In the genomic region with DNA sequence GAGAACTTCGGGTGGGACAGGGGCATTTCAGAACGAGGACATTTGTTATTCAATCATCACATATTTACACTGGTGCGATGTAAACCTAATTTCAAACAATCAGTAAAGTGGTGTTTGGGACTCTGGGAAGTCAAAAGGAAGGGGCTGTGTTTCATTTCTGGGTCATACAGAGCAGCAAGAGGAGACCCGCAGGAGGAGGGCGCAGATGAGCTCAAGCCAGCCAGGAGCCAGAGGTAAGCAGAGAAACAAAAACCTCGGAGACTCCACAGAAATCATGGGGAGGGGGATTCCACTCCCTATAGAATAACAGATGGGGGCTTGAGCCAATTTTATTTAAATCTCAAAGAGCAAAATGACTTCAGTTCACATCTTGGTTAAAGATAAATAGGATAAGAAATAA, we compare ENCODE assay signal across 22 cellular contexts.
"Had no signal": no experiment of that assay in that cellular context is flagged by ENCODE, and none has a peak within 500 bp of the region (broad histone marks: within the 10 kb centered on the region; RNA-seq: fewer than 3 reads in every experiment).

No MANE protein-coding gene starts in this region.

- H3K4me1 ChIP-seq: left ventricle myocardium inferior, tibial nerve, uterus had no signal

- H3K4me3 ChIP-seq: left ventricle myocardium inferior, lung, ovary, skin epidermis, tibial nerve, uterus had no signal

- H3K27ac ChIP-seq: left ventricle myocardium inferior, ovary, skin epidermis, tibial nerve, uterus had no signal

- H3K27me3 ChIP-seq: ovary, tibial nerve, uterus had no signal

- ATAC-seq: natural killer cell; right cardiac atrium; sciatic nerve; stimulated activated effector memory CD8-positive, alpha-beta T cell treated with anti-CD3 and anti-CD28 coated beads, Interleukin-12 subunit alpha, Interleukin-12 subunit beta, amount 100 ng/mL, for 72 hours; stimulated activated naive CD8-positive, alpha-beta T cell treated with anti-CD3 and anti-CD28 coated beads, Interleukin-15, amount 100 ng/mL, for 72 hours had no signal

- H3K9me3 ChIP-seq: left ventricle myocardium inferior, ovary, tibial nerve, uterus had no signal

- DNase-seq: hippocampal formation; islet precursor cell; left ventricle myocardium inferior; mesendoderm; naive B cell; natural killer cell; nephron progenitor cell; ovary; retina; right cardiac atrium; stimulated activated CD4-positive, alpha-beta T cell treated with anti-CD3 and anti-CD28 coated beads, Interleukin-12 subunit alpha, Interleukin-12 subunit beta, amount 100 ng/mL, for 4 hours; stimulated activated CD4-positive, alpha-beta T cell treated with anti-CD3 and anti-CD28 coated beads, Interleukin-15, amount 100 ng/mL, for 24 hours; stimulated activated CD4-positive, alpha-beta T cell treated with anti-CD3 and anti-CD28 coated beads, Interleukin-2, amount 100 ng/mL, for 24 hours; stimulated activated CD4-positive, alpha-beta T cell treated with anti-CD3 and anti-CD28 coated beads, Interleukin-4, amount 100 ng/mL, for 1 hour; stimulated activated naive CD4-positive, alpha-beta T cell treated with Interleukin-2 at 50 U/mL for 16 hours; stimulated activated naive CD8-positive, alpha-beta T cell treated with anti-CD3 and anti-CD28 coated beads, Interleukin-15, amount 100 ng/mL, for 72 hours; uterus had no signal

- H3K36me3 ChIP-seq: left ventricle myocardium inferior, ovary, tibial nerve, uterus had no signal
